ENCODE assay signal across 1 cellular context in the genomic region with DNA sequence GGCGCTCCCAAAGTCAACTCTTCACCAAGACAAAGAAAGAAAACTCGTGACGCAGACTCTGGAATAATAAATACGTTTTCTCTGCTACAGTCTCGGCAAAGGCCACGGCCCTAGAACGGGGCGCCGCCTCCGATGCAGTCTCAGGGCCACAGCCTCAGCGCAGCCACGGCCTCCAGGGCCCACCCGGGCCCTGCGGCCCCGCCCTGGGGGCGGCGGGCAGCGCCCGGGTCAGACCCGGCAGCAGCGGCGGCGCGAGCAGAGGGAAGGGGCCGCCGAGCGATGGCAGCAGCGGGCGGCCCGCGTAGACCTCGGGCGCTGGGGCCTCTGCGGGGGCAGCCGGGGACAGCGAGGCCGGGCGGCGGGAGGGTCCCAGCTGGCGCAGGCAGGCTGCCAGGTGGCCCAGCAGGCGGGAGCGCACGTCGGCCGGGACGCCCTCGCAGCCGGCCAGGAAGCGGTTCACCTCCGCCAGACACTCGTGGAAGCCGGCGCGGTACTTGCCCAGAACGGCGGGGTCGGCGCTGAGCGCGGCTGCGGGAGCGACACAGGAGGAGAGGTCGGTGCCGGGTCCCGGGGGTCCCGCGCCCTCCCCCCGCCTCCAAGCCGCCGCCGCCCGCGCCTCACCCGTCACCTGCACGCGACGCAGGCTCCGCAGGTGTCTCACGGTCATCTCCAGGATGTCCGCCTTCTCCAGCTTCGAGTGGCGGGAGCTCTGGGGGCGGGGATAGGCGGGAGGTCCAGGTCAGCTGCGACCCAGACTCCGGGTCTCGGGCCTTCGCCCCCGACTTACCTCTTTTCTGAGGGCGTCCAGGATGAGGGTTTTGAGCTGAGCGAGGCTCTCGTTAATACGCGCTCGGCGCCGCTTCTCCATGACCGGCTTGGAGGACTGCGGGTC.
TF ChIP-seq lines count a peak whose summit lies in the region.

No MANE protein-coding gene starts in this region.

TF ChIP-seq in HepG2, 621 proteins besides CTCF, POLR2A, EP300 and RAD21 (continues in another document):
- TF ChIP-seq FIP1L1 (IDR thresholded peaks at IDR 0.05; ENCODE audit: borderline replicate concordance, insufficient read depth, low read depth, low read length) (0 out of 2 replicates have a peak, but pooled peaks have one; percentile 10), WIZ (CRISPR knock-in tag; IDR thresholded peaks at IDR 0.05) (no peak), MAFG (CRISPR knock-in tag; IDR thresholded peaks at IDR 0.05) (0 out of 2 replicates have a peak, but pooled peaks have one; percentile 19), ZFP82 (CRISPR knock-in tag; IDR thresholded peaks at IDR 0.05; ENCODE audit: borderline replicate concordance) (peak; percentile 14; the same call in 1 of the 2 replicates), YEATS4 (CRISPR knock-in tag; IDR thresholded peaks at IDR 0.05; ENCODE audit: borderline replicate concordance) (0 out of 2 replicates have a peak, but pooled peaks have one; percentile 19), RBFOX2 (IDR thresholded peaks at IDR 0.05; ENCODE audit: low read depth, low read length) (peak; percentile 12; the same call in 1 of the 2 replicates), ZNF20 (CRISPR knock-in tag; IDR thresholded peaks at IDR 0.05) (no peak), ZNF749 (CRISPR knock-in tag; IDR thresholded peaks at IDR 0.05; ENCODE audit: borderline replicate concordance) (peak; percentile 23; the same call in 1 of the 2 replicates), ARID2 (CRISPR knock-in tag; IDR thresholded peaks at IDR 0.05; ENCODE audit: borderline replicate concordance) (no peak), POGZ (CRISPR knock-in tag; IDR thresholded peaks at IDR 0.05) (no peak), TAF15 (IDR thresholded peaks at IDR 0.05; ENCODE audit: low read depth, low read length, poor library complexity, severe bottlenecking) (no peak), PHB2 (IDR thresholded peaks at IDR 0.05; ENCODE audit: partially characterized antibody) (no peak), LCORL (IDR thresholded peaks at IDR 0.05) (no peak), LCORL (CRISPR knock-in tag; IDR thresholded peaks at IDR 0.05) (no peak), MED13 (CRISPR knock-in tag; IDR thresholded peaks at IDR 0.05) (0 out of 2 replicates have a peak, but pooled peaks have one; percentile 20), ZNF501 (CRISPR knock-in tag; IDR thresholded peaks at IDR 0.05) (peak; percentile 36; the same call in 1 of the 2 replicates), ZNF768 (CRISPR knock-in tag; IDR thresholded peaks at IDR 0.05) (peak; percentile 11; the same call in 1 of the 2 replicates), BRD4 (CRISPR knock-in tag; IDR thresholded peaks at IDR 0.05) (0 out of 2 replicates have a peak, but pooled peaks have one; percentile 17), ESRRA (CRISPR knock-in tag; IDR thresholded peaks at IDR 0.05; ENCODE audit: low read depth) (0 out of 2 replicates have a peak, but pooled peaks have one; percentile 14), KLF12 (CRISPR knock-in tag; IDR thresholded peaks at IDR 0.05; ENCODE audit: borderline replicate concordance) (no peak; the same call in 1 of the 2 replicates), NPAS2 (CRISPR knock-in tag; IDR thresholded peaks at IDR 0.05; ENCODE audit: borderline replicate concordance) (no peak), XRCC5 (optimal IDR thresholded peaks at IDR 0.05; ENCODE audit: low read length) (no peak), HNRNPH1 (optimal IDR thresholded peaks at IDR 0.05; ENCODE audit: low read depth, low read length) (no peak), HNF4G (IDR thresholded peaks at IDR 0.05; ENCODE audit: borderline replicate concordance, low read depth, low read length) (no peak), HNF4G (CRISPR knock-in tag; IDR thresholded peaks at IDR 0.05; ENCODE audit: borderline replicate concordance, low read depth) (no peak), NCOA1 (CRISPR knock-in tag; IDR thresholded peaks at IDR 0.05) (no peak), ZNF777 (CRISPR knock-in tag; IDR thresholded peaks at IDR 0.05) (peak; percentile 71), ZNF253 (CRISPR knock-in tag; IDR thresholded peaks at IDR 0.05; ENCODE audit: borderline replicate concordance) (0 out of 2 replicates have a peak, but pooled peaks have one; percentile 32), ZNF572 (CRISPR knock-in tag; IDR thresholded peaks at IDR 0.05) (0 out of 2 replicates have a peak, but pooled peaks have one; percentile 34), ZNF605 (CRISPR knock-in tag; IDR thresholded peaks at IDR 0.05) (peak; percentile 37; the same call in 1 of the 2 replicates), HOXA3 (CRISPR knock-in tag; IDR thresholded peaks at IDR 0.05) (peak; percentile 55; the same call in 1 of the 2 replicates), ZNF724P (CRISPR knock-in tag; IDR thresholded peaks at IDR 0.05; ENCODE audit: borderline replicate concordance) (peak; percentile 51; the same call in 1 of the 2 replicates), ZNF709 (CRISPR knock-in tag; IDR thresholded peaks at IDR 0.05) (0 out of 2 replicates have a peak, but pooled peaks have one; percentile 23), HOXA9 (CRISPR knock-in tag; IDR thresholded peaks at IDR 0.05; ENCODE audit: borderline replicate concordance) (peak; percentile 19; the same call in 1 of the 2 replicates), MTA1 (CRISPR knock-in tag; IDR thresholded peaks at IDR 0.05; ENCODE audit: borderline replicate concordance) (0 out of 2 replicates have a peak, but pooled peaks have one; percentile 20), ARNT2 (CRISPR knock-in tag; IDR thresholded peaks at IDR 0.05; ENCODE audit: low read depth) (0 out of 2 replicates have a peak, but pooled peaks have one; percentile 27), ZFY (CRISPR knock-in tag; IDR thresholded peaks at IDR 0.05) (peak; percentile 47; the same call in 1 of the 2 replicates), ZFP62 (CRISPR knock-in tag; IDR thresholded peaks at IDR 0.05) (no peak), ETV6 (CRISPR knock-in tag; conservative IDR thresholded peaks at IDR 0.05) (no peak)
- TF ChIP-seq, protein P1, sequence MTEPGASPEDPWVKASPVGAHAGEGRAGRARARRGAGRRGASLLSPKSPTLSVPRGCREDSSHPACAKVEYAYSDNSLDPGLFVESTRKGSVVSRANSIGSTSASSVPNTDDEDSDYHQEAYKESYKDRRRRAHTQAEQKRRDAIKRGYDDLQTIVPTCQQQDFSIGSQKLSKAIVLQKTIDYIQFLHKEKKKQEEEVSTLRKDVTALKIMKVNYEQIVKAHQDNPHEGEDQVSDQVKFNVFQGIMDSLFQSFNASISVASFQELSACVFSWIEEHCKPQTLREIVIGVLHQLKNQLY (CRISPR knock-in tag; IDR thresholded peaks at IDR 0.05) = no peak
- TF ChIP-seq, protein P2, sequence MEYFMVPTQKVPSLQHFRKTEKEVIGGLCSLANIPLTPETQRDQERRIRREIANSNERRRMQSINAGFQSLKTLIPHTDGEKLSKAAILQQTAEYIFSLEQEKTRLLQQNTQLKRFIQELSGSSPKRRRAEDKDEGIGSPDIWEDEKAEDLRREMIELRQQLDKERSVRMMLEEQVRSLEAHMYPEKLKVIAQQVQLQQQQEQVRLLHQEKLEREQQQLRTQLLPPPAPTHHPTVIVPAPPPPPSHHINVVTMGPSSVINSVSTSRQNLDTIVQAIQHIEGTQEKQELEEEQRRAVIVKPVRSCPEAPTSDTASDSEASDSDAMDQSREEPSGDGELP (IDR thresholded peaks at IDR 0.05; ENCODE audit: borderline replicate concordance, low read depth) = peak; percentile 12; the same call in 1 of the 2 replicates
- TF ChIP-seq, protein P3, sequence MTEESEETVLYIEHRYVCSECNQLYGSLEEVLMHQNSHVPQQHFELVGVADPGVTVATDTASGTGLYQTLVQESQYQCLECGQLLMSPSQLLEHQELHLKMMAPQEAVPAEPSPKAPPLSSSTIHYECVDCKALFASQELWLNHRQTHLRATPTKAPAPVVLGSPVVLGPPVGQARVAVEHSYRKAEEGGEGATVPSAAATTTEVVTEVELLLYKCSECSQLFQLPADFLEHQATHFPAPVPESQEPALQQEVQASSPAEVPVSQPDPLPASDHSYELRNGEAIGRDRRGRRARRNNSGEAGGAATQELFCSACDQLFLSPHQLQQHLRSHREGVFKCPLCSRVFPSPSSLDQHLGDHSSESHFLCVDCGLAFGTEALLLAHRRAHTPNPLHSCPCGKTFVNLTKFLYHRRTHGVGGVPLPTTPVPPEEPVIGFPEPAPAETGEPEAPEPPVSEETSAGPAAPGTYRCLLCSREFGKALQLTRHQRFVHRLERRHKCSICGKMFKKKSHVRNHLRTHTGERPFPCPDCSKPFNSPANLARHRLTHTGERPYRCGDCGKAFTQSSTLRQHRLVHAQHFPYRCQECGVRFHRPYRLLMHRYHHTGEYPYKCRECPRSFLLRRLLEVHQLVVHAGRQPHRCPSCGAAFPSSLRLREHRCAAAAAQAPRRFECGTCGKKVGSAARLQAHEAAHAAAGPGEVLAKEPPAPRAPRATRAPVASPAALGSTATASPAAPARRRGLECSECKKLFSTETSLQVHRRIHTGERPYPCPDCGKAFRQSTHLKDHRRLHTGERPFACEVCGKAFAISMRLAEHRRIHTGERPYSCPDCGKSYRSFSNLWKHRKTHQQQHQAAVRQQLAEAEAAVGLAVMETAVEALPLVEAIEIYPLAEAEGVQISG (CRISPR knock-in tag; IDR thresholded peaks at IDR 0.05) = peak; percentile 18; the same call in 1 of the 2 replicates
- TF ChIP-seq, protein P4, sequence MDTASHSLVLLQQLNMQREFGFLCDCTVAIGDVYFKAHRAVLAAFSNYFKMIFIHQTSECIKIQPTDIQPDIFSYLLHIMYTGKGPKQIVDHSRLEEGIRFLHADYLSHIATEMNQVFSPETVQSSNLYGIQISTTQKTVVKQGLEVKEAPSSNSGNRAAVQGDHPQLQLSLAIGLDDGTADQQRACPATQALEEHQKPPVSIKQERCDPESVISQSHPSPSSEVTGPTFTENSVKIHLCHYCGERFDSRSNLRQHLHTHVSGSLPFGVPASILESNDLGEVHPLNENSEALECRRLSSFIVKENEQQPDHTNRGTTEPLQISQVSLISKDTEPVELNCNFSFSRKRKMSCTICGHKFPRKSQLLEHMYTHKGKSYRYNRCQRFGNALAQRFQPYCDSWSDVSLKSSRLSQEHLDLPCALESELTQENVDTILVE (CRISPR knock-in tag; IDR thresholded peaks at IDR 0.05) = no peak
- TF ChIP-seq, protein P5, sequence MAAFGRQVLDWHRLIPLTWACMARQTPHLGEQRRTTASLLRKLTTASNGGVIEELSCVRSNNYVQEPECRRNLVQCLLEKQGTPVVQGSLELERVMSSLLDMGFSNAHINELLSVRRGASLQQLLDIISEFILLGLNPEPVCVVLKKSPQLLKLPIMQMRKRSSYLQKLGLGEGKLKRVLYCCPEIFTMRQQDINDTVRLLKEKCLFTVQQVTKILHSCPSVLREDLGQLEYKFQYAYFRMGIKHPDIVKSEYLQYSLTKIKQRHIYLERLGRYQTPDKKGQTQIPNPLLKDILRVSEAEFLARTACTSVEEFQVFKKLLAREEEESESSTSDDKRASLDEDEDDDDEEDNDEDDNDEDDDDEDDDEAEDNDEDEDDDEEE (CRISPR knock-in tag; IDR thresholded peaks at IDR 0.05) = peak; percentile 56; the same call in 1 of the 2 replicates
- TF ChIP-seq, protein P6, sequence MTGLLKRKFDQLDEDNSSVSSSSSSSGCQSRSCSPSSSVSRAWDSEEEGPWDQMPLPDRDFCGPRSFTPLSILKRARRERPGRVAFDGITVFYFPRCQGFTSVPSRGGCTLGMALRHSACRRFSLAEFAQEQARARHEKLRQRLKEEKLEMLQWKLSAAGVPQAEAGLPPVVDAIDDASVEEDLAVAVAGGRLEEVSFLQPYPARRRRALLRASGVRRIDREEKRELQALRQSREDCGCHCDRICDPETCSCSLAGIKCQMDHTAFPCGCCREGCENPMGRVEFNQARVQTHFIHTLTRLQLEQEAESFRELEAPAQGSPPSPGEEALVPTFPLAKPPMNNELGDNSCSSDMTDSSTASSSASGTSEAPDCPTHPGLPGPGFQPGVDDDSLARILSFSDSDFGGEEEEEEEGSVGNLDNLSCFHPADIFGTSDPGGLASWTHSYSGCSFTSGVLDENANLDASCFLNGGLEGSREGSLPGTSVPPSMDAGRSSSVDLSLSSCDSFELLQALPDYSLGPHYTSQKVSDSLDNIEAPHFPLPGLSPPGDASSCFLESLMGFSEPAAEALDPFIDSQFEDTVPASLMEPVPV (CRISPR knock-in tag; IDR thresholded peaks at IDR 0.05) = 0 out of 2 replicates have a peak, but pooled peaks have one; percentile 41
- TF ChIP-seq, protein P7, sequence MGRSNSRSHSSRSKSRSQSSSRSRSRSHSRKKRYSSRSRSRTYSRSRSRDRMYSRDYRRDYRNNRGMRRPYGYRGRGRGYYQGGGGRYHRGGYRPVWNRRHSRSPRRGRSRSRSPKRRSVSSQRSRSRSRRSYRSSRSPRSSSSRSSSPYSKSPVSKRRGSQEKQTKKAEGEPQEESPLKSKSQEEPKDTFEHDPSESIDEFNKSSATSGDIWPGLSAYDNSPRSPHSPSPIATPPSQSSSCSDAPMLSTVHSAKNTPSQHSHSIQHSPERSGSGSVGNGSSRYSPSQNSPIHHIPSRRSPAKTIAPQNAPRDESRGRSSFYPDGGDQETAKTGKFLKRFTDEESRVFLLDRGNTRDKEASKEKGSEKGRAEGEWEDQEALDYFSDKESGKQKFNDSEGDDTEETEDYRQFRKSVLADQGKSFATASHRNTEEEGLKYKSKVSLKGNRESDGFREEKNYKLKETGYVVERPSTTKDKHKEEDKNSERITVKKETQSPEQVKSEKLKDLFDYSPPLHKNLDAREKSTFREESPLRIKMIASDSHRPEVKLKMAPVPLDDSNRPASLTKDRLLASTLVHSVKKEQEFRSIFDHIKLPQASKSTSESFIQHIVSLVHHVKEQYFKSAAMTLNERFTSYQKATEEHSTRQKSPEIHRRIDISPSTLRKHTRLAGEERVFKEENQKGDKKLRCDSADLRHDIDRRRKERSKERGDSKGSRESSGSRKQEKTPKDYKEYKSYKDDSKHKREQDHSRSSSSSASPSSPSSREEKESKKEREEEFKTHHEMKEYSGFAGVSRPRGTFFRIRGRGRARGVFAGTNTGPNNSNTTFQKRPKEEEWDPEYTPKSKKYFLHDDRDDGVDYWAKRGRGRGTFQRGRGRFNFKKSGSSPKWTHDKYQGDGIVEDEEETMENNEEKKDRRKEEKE (IDR thresholded peaks at IDR 0.05) = no peak
- TF ChIP-seq, protein P8, sequence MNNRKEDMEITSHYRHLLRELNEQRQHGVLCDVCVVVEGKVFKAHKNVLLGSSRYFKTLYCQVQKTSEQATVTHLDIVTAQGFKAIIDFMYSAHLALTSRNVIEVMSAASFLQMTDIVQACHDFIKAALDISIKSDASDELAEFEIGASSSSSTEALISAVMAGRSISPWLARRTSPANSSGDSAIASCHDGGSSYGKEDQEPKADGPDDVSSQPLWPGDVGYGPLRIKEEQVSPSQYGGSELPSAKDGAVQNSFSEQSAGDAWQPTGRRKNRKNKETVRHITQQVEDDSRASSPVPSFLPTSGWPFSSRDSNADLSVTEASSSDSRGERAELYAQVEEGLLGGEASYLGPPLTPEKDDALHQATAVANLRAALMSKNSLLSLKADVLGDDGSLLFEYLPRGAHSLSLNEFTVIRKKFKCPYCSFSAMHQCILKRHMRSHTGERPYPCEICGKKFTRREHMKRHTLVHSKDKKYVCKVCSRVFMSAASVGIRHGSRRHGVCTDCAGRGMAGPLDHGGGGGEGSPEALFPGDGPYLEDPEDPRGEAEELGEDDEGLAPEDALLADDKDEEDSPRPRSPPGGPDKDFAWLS (CRISPR knock-in tag; IDR thresholded peaks at IDR 0.05; ENCODE audit: borderline replicate concordance) = no peak
